ENCODE assay signal across 10 cellular contexts in the genomic region with DNA sequence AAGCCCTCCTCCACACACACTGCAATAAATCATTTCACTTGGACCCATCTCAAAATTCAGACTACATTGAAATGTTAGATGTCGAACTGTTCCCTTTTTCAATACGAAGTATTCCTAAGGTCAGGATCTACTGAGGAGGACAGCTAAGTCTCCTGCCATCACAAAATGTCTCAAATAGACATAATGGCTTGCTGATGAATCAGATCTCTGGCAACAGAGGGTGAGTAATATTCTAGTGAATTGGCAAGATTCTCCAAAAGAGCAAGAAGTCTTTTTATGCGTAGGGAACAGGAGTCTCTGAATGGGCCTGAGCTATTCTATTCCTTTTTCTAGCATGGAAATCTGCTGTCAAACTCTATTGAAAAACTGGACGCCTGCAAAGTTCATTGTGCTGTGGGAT.
A peak's percentile ranks its signal among the peaks of the same experiment; 100 is the strongest.
DNase-seq lines count a peak whose midpoint lies in the region; ATAC-seq and TF ChIP-seq lines count a peak whose summit lies in the region.
"Had no signal": no experiment of that assay in that cellular context is flagged by ENCODE, and none has a peak within 500 bp of the region (broad histone marks: within the 10 kb centered on the region; RNA-seq: fewer than 3 reads in every experiment).

No MANE protein-coding gene starts in this region.

- WGBS in mammary epithelial cell (ENCODE audit: low coverage, missing lambda C conversion rate), result 74% methylated on average over 4 of the region's 4 CpGs
- WGBS in suprapubic skin, result 27% methylated on average over 4 of the region's 4 CpGs

- H3K79me2 ChIP-seq in mammary epithelial cell (ENCODE audit: insufficient read depth, low read length) (no peaks in the 10 kb centered on the region), MM.1S (ENCODE audit: low read length) (no peaks in the 10 kb centered on the region)

- peak; percentile 11 for DNase-seq in DMS 273 (lab: John Stamatoyannopoulos, UW; ENCODE audit: unreplicated experiment)
- no peak for DNase-seq in DMS 273 treated with DMSO at 0.1 percent for 48 hours (lab: John Stamatoyannopoulos, UW)
- peak; percentile 50 for DNase-seq in mammary epithelial cell
- DNase-seq in iris pigment epithelial cell (ENCODE audit: low read depth), result peak; percentile 90
- DNase-seq in suprapubic skin (ENCODE audit: low spot score in 2 of 2), result no peak
- DNase-seq in MM.1S, result no peak
- DNase-seq in OCI-M2 (lab: John Stamatoyannopoulos, UW; ENCODE audit: unreplicated experiment), result no peak

- no peak overlapping the region for H3K4me2 ChIP-seq in mammary epithelial cell (ENCODE audit: insufficient read depth, low read depth, low read length)
- no peak overlapping the region for H3K4me2 ChIP-seq in MM.1S (ENCODE audit: low read depth, low read length)

- BruUV-seq in mammary epithelial cell (replicated peaks; lab: Mats Ljungman, UMichigan), result no TSS peak

- in situ Hi-C loops in mammary epithelial cell (cut with MboI; ENCODE audit: low sequenced_read_pairs in 2 of 2), result no loop called here

- intact Hi-C loops in mammary epithelial cell (cut with micrococcal nuclease), result no loop called here

- H3K4me3 ChIP-seq in mammary epithelial cell (replicated peaks in 1 of 3; ENCODE audit: insufficient read depth in 1 of 3, low read depth in 2 of 3, low read length in 3 of 3) (no peak overlapping the region), suprapubic skin (no peak overlapping the region), MM.1S (ENCODE audit: low read length) (no peak overlapping the region)

- TF ChIP-seq CTCF in mammary epithelial cell (conservative IDR thresholded peaks at IDR 0.05 in 1 of 2, IDR thresholded peaks at IDR 0.05 in 1 of 2; ENCODE audit: extremely low read depth in 1 of 2, insufficient read depth in 1 of 2, low read depth in 1 of 2, low read length in 2 of 2) (no peak), suprapubic skin (IDR thresholded peaks at IDR 0.05) (no peak), MM.1S (IDR thresholded peaks at IDR 0.05; ENCODE audit: low read length) (no peak)

- no peak for TF ChIP-seq EP300 in suprapubic skin (IDR thresholded peaks at IDR 0.05)

- H3K27me3 ChIP-seq in mammary epithelial cell (ENCODE audit: insufficient read depth, low read length), result no peaks in the 10 kb centered on the region
- H3K27me3 ChIP-seq in suprapubic skin, result no peaks in the 10 kb centered on the region
- H3K27me3 ChIP-seq in MM.1S (replicated peaks; ENCODE audit: insufficient read depth, low read length), result no peaks in the 10 kb centered on the region

- no peaks in the 10 kb centered on the region for H3K36me3 ChIP-seq in mammary epithelial cell (ENCODE audit: insufficient read depth, low read length)
- H3K36me3 ChIP-seq in suprapubic skin, result no peaks in the 10 kb centered on the region
- H3K36me3 ChIP-seq in MM.1S (replicated peaks; ENCODE audit: insufficient read depth, low read length), result no peaks in the 10 kb centered on the region

- H3K9ac ChIP-seq in mammary epithelial cell (ENCODE audit: insufficient read depth, low read length), result no peak overlapping the region
- H3K9ac ChIP-seq in MM.1S (ENCODE audit: low read length), result no peak overlapping the region

- no peak for ATAC-seq in HG03280 (IDR thresholded peaks at IDR 0.05; ENCODE audit: unreplicated experiment)
- ATAC-seq: WTC11 had no signal

- H3K9me3 ChIP-seq in mammary epithelial cell (replicated peaks; ENCODE audit: insufficient read depth, low read length), result no peaks in the 10 kb centered on the region
- H3K9me3 ChIP-seq in suprapubic skin, result no peaks in the 10 kb centered on the region
- no peaks in the 10 kb centered on the region for H3K9me3 ChIP-seq in MM.1S (replicated peaks; ENCODE audit: insufficient read depth, low read length)

- H3F3A ChIP-seq in MM.1S (ENCODE audit: insufficient read depth, low read length), result no peaks in the 10 kb centered on the region

- no peak for TF ChIP-seq POLR2A in suprapubic skin (IDR thresholded peaks at IDR 0.05)

- dilution Hi-C loops in mammary epithelial cell (cut with HindIII; ENCODE audit: low sequenced_read_pairs), result no loop called here

- H2AFZ ChIP-seq in mammary epithelial cell (ENCODE audit: low read depth, low read length) (no peak overlapping the region), MM.1S (ENCODE audit: low read length) (no peak overlapping the region)

- H3K4me1 ChIP-seq in mammary epithelial cell (ENCODE audit: insufficient read depth, low read length), result no peaks in the 10 kb centered on the region
- H3K4me1 ChIP-seq in suprapubic skin, result peaks cover 9% of the 10 kb centered on the region
- H3K4me1 ChIP-seq in MM.1S (ENCODE audit: low read length), result no peaks in the 10 kb centered on the region

- CTCF ChIA-PET in mammary epithelial cell (lab: Charles Lee; ENCODE audit: low non-redundant PET), result no interaction called here

- H3K27ac ChIP-seq in mammary epithelial cell (ENCODE audit: insufficient read depth, low read depth, low read length), result no peak overlapping the region
- H3K27ac ChIP-seq in suprapubic skin, result peak overlapping the region; percentile 60
- H3K27ac ChIP-seq in MM.1S (ENCODE audit: low read length), result no peak overlapping the region
- H3K27ac ChIP-seq: 22Rv1 had no signal

- H4K20me1 ChIP-seq in mammary epithelial cell (ENCODE audit: insufficient read depth, low read length) (no peaks in the 10 kb centered on the region), MM.1S (ENCODE audit: insufficient read depth, low read length) (no peaks in the 10 kb centered on the region)

- no peaks in the 10 kb centered on the region for H3K9me2 ChIP-seq in MM.1S (replicated peaks; ENCODE audit: insufficient read depth, low read length)

Comparison
In these comparisons a context has a peak if more than half of its experiments do, and no peak if none do; other contexts are left out.
1. DNase-seq: peak in DMS 273 (single experiment), mammary epithelial cell (single experiment) and iris pigment epithelial cell (single experiment); none in DMS 273 treated with DMSO at 0.1 percent for 48 hours (single experiment), suprapubic skin (0 of 2), MM.1S (single experiment) and OCI-M2 (single experiment).